ENCODE assay signal across 20 cellular contexts in genomic region chr6:280775-281468, GRCh38. TPM values are rescaled to one million over a fixed set of nuclear protein-coding genes. Genes with fewer than 3 reads are reported as not detected.
DNase-seq lines count a peak whose midpoint lies in the region; ATAC-seq, FAIRE-seq and TF ChIP-seq lines count a peak whose summit lies in the region.
"Had no signal": no experiment of that assay in that cellular context is flagged by ENCODE, and none has a peak within 500 bp of the region (broad histone marks: within the 10 kb centered on the region; RNA-seq: fewer than 3 reads in every experiment).

No MANE protein-coding gene starts in this region.

- no peak for TF ChIP-seq CTCF in HepG2 (CRISPR knock-in tag; IDR thresholded peaks at IDR 0.05)
- TF ChIP-seq CTCF in right lobe of liver (IDR thresholded peaks at IDR 0.05) = no peak
- TF ChIP-seq CTCF in glutamatergic neuron (IDR thresholded peaks at IDR 0.05; ENCODE audit: partially characterized antibody, unreplicated experiment) = no peak
- no peak for TF ChIP-seq CTCF in osteoblast (IDR thresholded peaks at IDR 0.05; ENCODE audit: extremely low read depth, low read depth, low read length)

- H3K27ac ChIP-seq in HepG2 (ENCODE audit: extremely low read length, insufficient read depth, low read length) (no peak overlapping the region), right lobe of liver (no peak overlapping the region), osteoblast (ENCODE audit: low read depth, low read length) (no peak overlapping the region)
- H3K27ac ChIP-seq: A549, C4-2B had no signal

- H3K9me3 ChIP-seq in HepG2 (ENCODE audit: low read length) (no peaks in the 10 kb centered on the region), right lobe of liver (no peaks in the 10 kb centered on the region), osteoblast (ENCODE audit: low read depth, low read length) (no peaks in the 10 kb centered on the region)
- H3K9me3 ChIP-seq: A549, Caco-2 had no signal

- POLR2A ChIA-PET in HepG2 (lab: Yijun Ruan, JAX) = no interaction called here

- peak overlapping the region; percentile 24 for H3K27ac Mint-ChIP-seq in glutamatergic neuron (ENCODE audit: unreplicated experiment)
- H3K27ac Mint-ChIP-seq: CD4-positive, alpha-beta T cell; H9 had no signal

- ATAC-seq in HepG2 (peak; percentile 24; the same call in 1 of the 3 replicates), right lobe of liver (no peak), HG02840 (IDR thresholded peaks at IDR 0.05; ENCODE audit: low FRiP score, unreplicated experiment) (no peak)
- ATAC-seq: A549, K562 had no signal

- H3K36me3 ChIP-seq in HepG2 (replicated peaks in 1 of 2; ENCODE audit: control insufficient read depth in 1 of 2, insufficient read depth in 2 of 2, low read length in 2 of 2) (no peaks in the 10 kb centered on the region), right lobe of liver (no peaks in the 10 kb centered on the region), osteoblast (ENCODE audit: insufficient read depth, low read length) (no peaks in the 10 kb centered on the region)

- H4K20me1 ChIP-seq in HepG2 (ENCODE audit: insufficient read depth, low read length) = no peaks in the 10 kb centered on the region
- no peaks in the 10 kb centered on the region for H4K20me1 ChIP-seq in osteoblast (ENCODE audit: insufficient read depth, low read length)

- H3K27me3 ChIP-seq in HepG2 (ENCODE audit: control insufficient read depth in 1 of 2, insufficient read depth in 2 of 2, low read length in 2 of 2) = peaks cover 2 to 29% of the 10 kb centered on the region in 2 experiments; a peak in 3 of 5 replicates
- no peaks in the 10 kb centered on the region for H3K27me3 ChIP-seq in right lobe of liver
- H3K27me3 ChIP-seq in osteoblast (ENCODE audit: insufficient read depth, low read length) = no peaks in the 10 kb centered on the region

- intact Hi-C loops in HepG2 (cut with micrococcal nuclease; ENCODE audit: unreplicated experiment) (no loop called here), right lobe of liver (cut with DNase I) (no loop called here)

- H3K36me3 Mint-ChIP-seq in glutamatergic neuron (ENCODE audit: unreplicated experiment) = peaks cover 18% of the 10 kb centered on the region

- TF ChIP-seq EP300 in HepG2 (IDR thresholded peaks at IDR 0.05; ENCODE audit: low read depth in 2 of 2, low read length in 2 of 2) (no peak), HepG2 (CRISPR knock-in tag; IDR thresholded peaks at IDR 0.05; ENCODE audit: borderline replicate concordance) (no peak)

- H3K9me3 Mint-ChIP-seq in glutamatergic neuron (ENCODE audit: unreplicated experiment) = peaks cover 5% of the 10 kb centered on the region

- H3K27me3 Mint-ChIP-seq in glutamatergic neuron (ENCODE audit: unreplicated experiment) = peaks cover 4% of the 10 kb centered on the region
- H3K27me3 Mint-ChIP-seq: CD4-positive, alpha-beta T cell had no signal

- H3K4me1 ChIP-seq in HepG2 (ENCODE audit: insufficient read depth, low read length) (no peaks in the 10 kb centered on the region), right lobe of liver (no peaks in the 10 kb centered on the region), osteoblast (ENCODE audit: insufficient read depth, low read length) (no peaks in the 10 kb centered on the region)
- H3K4me1 ChIP-seq: A549, Caco-2 had no signal

- CTCF ChIA-PET in HepG2 (lab: Yijun Ruan, JAX; ENCODE audit: low intra/inter-chr PET ratio, low total read pairs) = no interaction called here

- H2AFZ ChIP-seq in HepG2 (ENCODE audit: low read length) (no peak overlapping the region), osteoblast (ENCODE audit: low read length) (no peak overlapping the region)

- H3K79me2 ChIP-seq in HepG2 (ENCODE audit: insufficient read depth, low read length) (no peaks in the 10 kb centered on the region), osteoblast (ENCODE audit: insufficient read depth, low read length) (no peaks in the 10 kb centered on the region)

- no TSS peak for BruUV-seq in HepG2 (replicated peaks; lab: Mats Ljungman, UMichigan)

- TF ChIP-seq POLR2A in HepG2 (IDR thresholded peaks at IDR 0.05; ENCODE audit: insufficient read depth in 1 of 2, low read depth in 2 of 2, low read length in 2 of 2) = no peak
- TF ChIP-seq POLR2A in right lobe of liver (IDR thresholded peaks at IDR 0.05) = no peak

- 39% methylated on average over 10 of the region's 10 CpGs for WGBS in HepG2 (ENCODE audit: low lambda C conversion rate)
- WGBS in right lobe of liver (ENCODE audit: insufficient coverage, low coverage, low lambda C conversion rate, missing lambda C conversion rate) = 80% methylated on average over 10 of the region's 10 CpGs

- H3K4me3 Mint-ChIP-seq in glutamatergic neuron (ENCODE audit: unreplicated experiment) = no peak overlapping the region
- H3K4me3 Mint-ChIP-seq: CD4-positive, alpha-beta T cell; H9 had no signal

- in situ Hi-C loops in HepG2 (cut with HindIII; ENCODE audit: extremely low pct_ligation_motif_present, low pct_unique_long_range_greater_than_20kb) = no loop called here

- no peak overlapping the region for H3K9ac ChIP-seq in HepG2 (ENCODE audit: insufficient read depth, low read depth, low read length)

- TF ChIP-seq RAD21 in HepG2 (CRISPR knock-in tag; IDR thresholded peaks at IDR 0.05) = no peak

- DNase-seq in HepG2 (ENCODE audit: low spot score) (no peak), right lobe of liver (no peak), glutamatergic neuron (no peak), osteoblast (ENCODE audit: insufficient read length, low spot score, missing footprints) (peak; percentile 58), RCC 7860 (ENCODE audit: low spot score) (no peak), A172 (ENCODE audit: low spot score) (no peak)
- DNase-seq: AML-193; Caco-2; CD4-positive, alpha-beta T cell; H9; IMR-90 had no signal

- no peaks in the 10 kb centered on the region for H3K4me1 Mint-ChIP-seq in glutamatergic neuron (ENCODE audit: low read depth, unreplicated experiment)

- H3K4me2 ChIP-seq in HepG2 (ENCODE audit: low read depth, low read length) = no peak overlapping the region
- no peak overlapping the region for H3K4me2 ChIP-seq in osteoblast (ENCODE audit: insufficient read depth, low read length)
- H3K4me2 ChIP-seq: A549 had no signal

- H3K4me3 ChIP-seq in HepG2 (replicated peaks in 1 of 3; ENCODE audit: insufficient read depth in 1 of 3, low read depth in 2 of 3, low read length in 3 of 3) = no peak overlapping the region
- no peak overlapping the region for H3K4me3 ChIP-seq in right lobe of liver
- H3K4me3 ChIP-seq in osteoblast (ENCODE audit: insufficient read depth, low read length) = no peak overlapping the region
- H3K4me3 ChIP-seq: A549, K562 had no signal

- FAIRE-seq in HepG2 (lab: Jason Lieb, UNC) = no peak
- no peak for FAIRE-seq in RCC 7860 (lab: Jason Lieb, UNC)
- FAIRE-seq: A549, D721Med, G401.6, GM12891, GM18507, H1, K562 had no signal

RNA-seq across cellular contexts. Expression of gene DUSP22, which starts 11.4 kb away (rescaled TPM):
- 29.1 and 32.8 TPM in 2 replicates for total RNA-seq in HepG2 (2016; rRNA removed; fragmentation: Illumina TruSeq; extraction: Trizol)
- 22.6 TPM in 2 replicates for total RNA-seq in HepG2 (2016; cell fraction: cytosol; rRNA removed; fragmentation: Illumina TruSeq; extraction: Trizol; ENCODE audit: low read depth)
- 25.5 and 31.6 TPM in 2 replicates for total RNA-seq in HepG2 (2016; cell fraction: insoluble cytoplasmic fraction; rRNA removed; fragmentation: Illumina TruSeq; extraction: Trizol)
- total RNA-seq in HepG2 (2016; cell fraction: membrane; rRNA removed; fragmentation: Illumina TruSeq; extraction: Trizol) = 56.6 and 61.9 TPM in 2 replicates
- 32.2 and 39.4 TPM in 2 replicates for total RNA-seq in HepG2 (2016; cell fraction: nucleus; rRNA removed; fragmentation: Illumina TruSeq; extraction: Trizol)
- 20.2 and 22.5 TPM in 2 replicates for polyA plus RNA-seq in HepG2 (2011; rRNA removed)
- 21.7 and 22.6 TPM in 2 replicates for polyA plus RNA-seq in HepG2 (2011; cell fraction: cytosol; rRNA removed)
- polyA plus RNA-seq in HepG2 (2011; cell fraction: nucleus; rRNA removed) = 114 and 123 TPM in 2 replicates
- 26.8 and 53.2 TPM in 2 replicates for polyA plus RNA-seq in HepG2 (2012)
- polyA plus RNA-seq in HepG2 (2016; cell fraction: cytosol; fragmentation: Illumina TruSeq; extraction: Trizol; ENCODE audit: low read depth) = 30.2 and 39.2 TPM in 2 replicates
- 30.2 and 36.3 TPM in 2 replicates for polyA plus RNA-seq in HepG2 (2016; cell fraction: insoluble cytoplasmic fraction; fragmentation: Illumina TruSeq; extraction: Trizol; ENCODE audit: low read depth)
- 58.4 and 62.7 TPM in 2 replicates for polyA plus RNA-seq in HepG2 (2016; cell fraction: membrane; fragmentation: Illumina TruSeq; extraction: Trizol; ENCODE audit: low read depth)
- polyA plus RNA-seq in HepG2 (2016; cell fraction: nucleus; fragmentation: Illumina TruSeq; extraction: Trizol; ENCODE audit: insufficient read depth, low read depth) = 46.9 and 51.1 TPM in 2 replicates
- 5.3 and 29.0 TPM in 2 replicates for polyA minus RNA-seq in HepG2 (2011; rRNA and poly(A)+ RNA removed; ENCODE audit: low replicate concordance)
- 5.7 and 8.6 TPM in 2 replicates for polyA minus RNA-seq in HepG2 (2011; cell fraction: cytosol; rRNA and poly(A)+ RNA removed)
- polyA minus RNA-seq in HepG2 (2011; cell fraction: nucleus; rRNA and poly(A)+ RNA removed) = 42.6 and 44.8 TPM in 2 replicates
- 10 to 100 TPM; 20.6 to 24.8 (median 21.3) TPM for total RNA-seq in right lobe of liver
- 40.4 TPM for total RNA-seq in glutamatergic neuron (ENCODE audit: unreplicated experiment)
- 18.1 and 25.6 TPM in 2 replicates for total RNA-seq in osteoblast
- total RNA-seq in A172 (2014; rRNA removed; shearing (Covaris generic)) = 19.5 and 29.5 TPM in 2 replicates
